Comparison of ENCODE assay signal across 9 cellular contexts in genomic region chr11:128343134-128343514, GRCh38.
DNase-seq lines count a peak whose midpoint lies in the region; ATAC-seq and TF ChIP-seq lines count a peak whose summit lies in the region.
"Had no signal": no experiment of that assay in that cellular context is flagged by ENCODE, and none has a peak within 500 bp of the region (broad histone marks: within the 10 kb centered on the region; RNA-seq: fewer than 3 reads in every experiment).

No MANE protein-coding gene starts in this region.

- no peak overlapping the region for H3K4me3 ChIP-seq in right atrium auricular region
- H3K4me3 ChIP-seq in breast epithelium: no peak overlapping the region

- no peaks in the 10 kb centered on the region for H3K27me3 Mint-ChIP-seq in stimulated activated naive CD8-positive, alpha-beta T cell treated with anti-CD3 and anti-CD28 coated beads, Interleukin-15, Interleukin-2, amounts not matched to agents 100 ng/mL and 50 ng/mL, for 24 hours
- no peaks in the 10 kb centered on the region for H3K27me3 Mint-ChIP-seq in IgD-negative memory B cell

- H3K9me3 ChIP-seq in right atrium auricular region: no peaks in the 10 kb centered on the region
- no peaks in the 10 kb centered on the region for H3K9me3 ChIP-seq in breast epithelium

- peak overlapping the region; percentile 61 for H3K4me3 Mint-ChIP-seq in stimulated activated naive CD8-positive, alpha-beta T cell treated with anti-CD3 and anti-CD28 coated beads, Interleukin-15, Interleukin-2, amounts not matched to agents 100 ng/mL and 50 ng/mL, for 24 hours
- peak overlapping the region in 1 of 4 donors; percentile 1 for H3K4me3 Mint-ChIP-seq in IgD-negative memory B cell

- TF ChIP-seq POLR2A in breast epithelium (IDR thresholded peaks at IDR 0.05): no peak

- DNase-seq in stimulated activated naive CD8-positive, alpha-beta T cell treated with anti-CD3 and anti-CD28 coated beads, Interleukin-15, Interleukin-2, amounts not matched to agents 100 U/mL and 50 U/mL, for 24 hours: no peak
- DNase-seq in right atrium auricular region (ENCODE audit: low spot score): no peak
- no peak for DNase-seq in HT-29 (ENCODE audit: low spot score)
- DNase-seq in breast epithelium (ENCODE audit: low spot score in 2 of 2): no peak
- DNase-seq: aorta had no signal

- peak overlapping the region; percentile 78 for H3K27ac Mint-ChIP-seq in stimulated activated naive CD8-positive, alpha-beta T cell treated with anti-CD3 and anti-CD28 coated beads, Interleukin-15, Interleukin-2, amounts not matched to agents 100 ng/mL and 50 ng/mL, for 24 hours
- peak overlapping the region in 2 of 3 donors; percentile 29 to 79 for H3K27ac Mint-ChIP-seq in IgD-negative memory B cell

- H3K27ac ChIP-seq in right atrium auricular region (peak overlapping the region; percentile 22 to 43), breast epithelium (peak overlapping the region in 1 of 2 donors; percentile 78)

- H3K4me1 ChIP-seq in right atrium auricular region: peaks cover 0 to 17% of the 10 kb centered on the region in 2 donors
- H3K4me1 ChIP-seq in breast epithelium: no peaks in the 10 kb centered on the region

- intact Hi-C loops in breast epithelium (cut with DNase I; ENCODE audit: low total_unique reads): no loop called here

- ATAC-seq in stimulated activated naive CD8-positive, alpha-beta T cell treated with anti-CD3 and anti-CD28 coated beads, Interleukin-15, Interleukin-2, amounts not matched to agents 100 U/mL and 50 U/mL, for 24 hours: no peak
- no peak for ATAC-seq in HG03097 (IDR thresholded peaks at IDR 0.05; ENCODE audit: low FRiP score, unreplicated experiment)
- no peak for ATAC-seq in HG02623 (IDR thresholded peaks at IDR 0.05; ENCODE audit: unreplicated experiment)

- no peaks in the 10 kb centered on the region for H3K36me3 ChIP-seq in right atrium auricular region
- H3K36me3 ChIP-seq in breast epithelium: no peaks in the 10 kb centered on the region

- H3K36me3 Mint-ChIP-seq in stimulated activated naive CD8-positive, alpha-beta T cell treated with anti-CD3 and anti-CD28 coated beads, Interleukin-15, Interleukin-2, amounts not matched to agents 100 ng/mL and 50 ng/mL, for 24 hours (ENCODE audit: low read depth): peaks cover 4% of the 10 kb centered on the region
- H3K36me3 Mint-ChIP-seq in IgD-negative memory B cell: peaks cover 2% of the 10 kb centered on the region

- TF ChIP-seq CTCF in right atrium auricular region (IDR thresholded peaks at IDR 0.05) (no peak), breast epithelium (IDR thresholded peaks at IDR 0.05) (no peak)

- peaks cover 97% of the 10 kb centered on the region for H3K4me1 Mint-ChIP-seq in stimulated activated naive CD8-positive, alpha-beta T cell treated with anti-CD3 and anti-CD28 coated beads, Interleukin-15, Interleukin-2, amounts not matched to agents 100 ng/mL and 50 ng/mL, for 24 hours (ENCODE audit: low read depth)
- H3K4me1 Mint-ChIP-seq in IgD-negative memory B cell: peaks cover 23 to 31% (median 26%) of the 10 kb centered on the region in 3 donors

- H3K27me3 ChIP-seq in right atrium auricular region (no peaks in the 10 kb centered on the region), breast epithelium (no peaks in the 10 kb centered on the region)

- no peaks in the 10 kb centered on the region for H3K9me3 Mint-ChIP-seq in stimulated activated naive CD8-positive, alpha-beta T cell treated with anti-CD3 and anti-CD28 coated beads, Interleukin-15, Interleukin-2, amounts not matched to agents 100 ng/mL and 50 ng/mL, for 24 hours
- no peaks in the 10 kb centered on the region for H3K9me3 Mint-ChIP-seq in IgD-negative memory B cell
